ENCODE assay signal across 14 cellular contexts in genomic region chr10:86345296-86346168, GRCh38. TPM values are rescaled to one million over a fixed set of nuclear protein-coding genes. Genes with fewer than 3 reads are reported as not detected.
DNase-seq lines count a peak whose midpoint lies in the region; ATAC-seq, FAIRE-seq and TF ChIP-seq lines count a peak whose summit lies in the region.
"Had no signal": no experiment of that assay in that cellular context is flagged by ENCODE, and none has a peak within 500 bp of the region (broad histone marks: within the 10 kb centered on the region; RNA-seq: fewer than 3 reads in every experiment).

No MANE protein-coding gene starts in this region.

- H3K27me3 ChIP-seq in SK-N-SH (ENCODE audit: insufficient read depth) (no peaks in the 10 kb centered on the region), keratinocyte (ENCODE audit: control insufficient read depth, extremely low read depth, insufficient read depth, low read length) (peaks cover 5% of the 10 kb centered on the region)
- H3K27me3 ChIP-seq: heart left ventricle had no signal

- no peak for TF ChIP-seq CTCF in SK-N-SH (IDR thresholded peaks at IDR 0.05)
- no peak for TF ChIP-seq CTCF in keratinocyte (optimal IDR thresholded peaks at IDR 0.05 in 1 of 3, IDR thresholded peaks at IDR 0.05 in 1 of 3, conservative IDR thresholded peaks at IDR 0.05 in 1 of 3; ENCODE audit: extremely low read depth in 1 of 3, insufficient read depth in 2 of 3, low read length in 3 of 3)
- no peak for TF ChIP-seq CTCF in type B pancreatic cell (conservative IDR thresholded peaks at IDR 0.05)

- POLR2A ChIA-PET in activated naive CD8-positive, alpha-beta T cell treated with anti-CD3 and anti-CD28 coated beads, Interleukin-2, amount 10 ng/mL, durations not matched to agents 7 days and 5 days (lab: Charles Lee) = no interaction called here
- POLR2A ChIA-PET in SK-N-SH (lab: Yijun Ruan, JAX) = interaction anchor here (0.8 to 1.6 kb wide), 8 partner anchors 15 to 123 kb away, joined by 3 to 7 read pairs (median 4); partner anchors contain the start of gene GRID1

- H3K4me2 ChIP-seq in SK-N-SH = no peak overlapping the region
- no peak overlapping the region for H3K4me2 ChIP-seq in keratinocyte (ENCODE audit: control insufficient read depth, extremely low read depth, insufficient read depth, low read depth, low read length)

- TF ChIP-seq EP300 in SK-N-SH (IDR thresholded peaks at IDR 0.05; ENCODE audit: borderline replicate concordance in 1 of 2, low read depth in 1 of 2, low read length in 1 of 2) = no peak

- CTCF ChIA-PET in SK-N-SH (lab: Yijun Ruan, JAX) = interaction anchor here (0.8 to 13.2 kb wide), 21 partner anchors 14 to 245 kb away, joined by 3 to 191 read pairs (median 4); partner anchors contain the start of gene GRID1

- no peaks in the 10 kb centered on the region for H3K36me3 Mint-ChIP-seq in activated naive CD8-positive, alpha-beta T cell treated with anti-CD3 and anti-CD28 coated beads, Interleukin-2, amount 10 ng/mL, durations not matched to agents 7 days and 5 days
- H3K36me3 Mint-ChIP-seq in activated naive CD8-positive, alpha-beta T cell treated with anti-CD3 and anti-CD28 coated beads for 36 hours = no peaks in the 10 kb centered on the region
- H3K36me3 Mint-ChIP-seq in type B pancreatic cell = no peaks in the 10 kb centered on the region
- H3K36me3 Mint-ChIP-seq: mesothelial cell of epicardium had no signal

- H3K79me2 ChIP-seq in SK-N-SH (ENCODE audit: insufficient read depth) = no peaks in the 10 kb centered on the region
- H3K79me2 ChIP-seq in keratinocyte (ENCODE audit: control insufficient read depth, insufficient read depth, low read length) = no peaks in the 10 kb centered on the region

- no peaks in the 10 kb centered on the region for H3K36me3 ChIP-seq in SK-N-SH (replicated peaks in 1 of 2; ENCODE audit: control insufficient read depth in 1 of 2, insufficient read depth in 2 of 2, low read length in 1 of 2)
- no peaks in the 10 kb centered on the region for H3K36me3 ChIP-seq in keratinocyte (ENCODE audit: control insufficient read depth in 2 of 2, extremely low read depth in 1 of 2, insufficient read depth in 2 of 2, low read length in 2 of 2)
- H3K36me3 ChIP-seq: heart left ventricle had no signal

- H3K9me3 Mint-ChIP-seq in activated naive CD8-positive, alpha-beta T cell treated with anti-CD3 and anti-CD28 coated beads, Interleukin-2, amount 10 ng/mL, durations not matched to agents 7 days and 5 days = no peaks in the 10 kb centered on the region
- no peaks in the 10 kb centered on the region for H3K9me3 Mint-ChIP-seq in activated naive CD8-positive, alpha-beta T cell treated with anti-CD3 and anti-CD28 coated beads for 36 hours
- no peaks in the 10 kb centered on the region for H3K9me3 Mint-ChIP-seq in type B pancreatic cell
- H3K9me3 Mint-ChIP-seq: effector memory CD8-positive, alpha-beta T cell; mesothelial cell of epicardium had no signal

- H3K4me3 ChIP-seq in SK-N-SH (ENCODE audit: low read depth in 2 of 2, low read length in 1 of 2) = no peak overlapping the region
- H3K4me3 ChIP-seq in keratinocyte (ENCODE audit: control insufficient read depth in 2 of 3, extremely low read depth in 1 of 3, insufficient read depth in 2 of 3, low read depth in 1 of 3, low read length in 3 of 3) = no peak overlapping the region
- H3K4me3 ChIP-seq: heart left ventricle had no signal

- no peak overlapping the region for H3K4me3 Mint-ChIP-seq in activated naive CD8-positive, alpha-beta T cell treated with anti-CD3 and anti-CD28 coated beads, Interleukin-2, amount 10 ng/mL, durations not matched to agents 7 days and 5 days
- no peak overlapping the region for H3K4me3 Mint-ChIP-seq in activated naive CD8-positive, alpha-beta T cell treated with anti-CD3 and anti-CD28 coated beads for 36 hours
- H3K4me3 Mint-ChIP-seq in type B pancreatic cell = peak overlapping the region; percentile 39
- H3K4me3 Mint-ChIP-seq: effector memory CD8-positive, alpha-beta T cell; mesothelial cell of epicardium had no signal

- TF ChIP-seq RAD21 in SK-N-SH (IDR thresholded peaks at IDR 0.05; ENCODE audit: low read length) = no peak

- WGBS in SK-N-SH (ENCODE audit: low lambda C conversion rate) = 6% methylated on average over 2 of the region's 6 CpGs

- H3K9me2 ChIP-seq in SK-N-SH = no peaks in the 10 kb centered on the region

- H3K27me3 Mint-ChIP-seq in activated naive CD8-positive, alpha-beta T cell treated with anti-CD3 and anti-CD28 coated beads, Interleukin-2, amount 10 ng/mL, durations not matched to agents 7 days and 5 days = no peaks in the 10 kb centered on the region
- no peaks in the 10 kb centered on the region for H3K27me3 Mint-ChIP-seq in activated naive CD8-positive, alpha-beta T cell treated with anti-CD3 and anti-CD28 coated beads for 36 hours
- peaks cover 16% of the 10 kb centered on the region for H3K27me3 Mint-ChIP-seq in type B pancreatic cell

- no peak overlapping the region for H3K27ac Mint-ChIP-seq in activated naive CD8-positive, alpha-beta T cell treated with anti-CD3 and anti-CD28 coated beads, Interleukin-2, amount 10 ng/mL, durations not matched to agents 7 days and 5 days
- no peak overlapping the region for H3K27ac Mint-ChIP-seq in activated naive CD8-positive, alpha-beta T cell treated with anti-CD3 and anti-CD28 coated beads for 36 hours
- peak overlapping the region; percentile 94 for H3K27ac Mint-ChIP-seq in type B pancreatic cell
- H3K27ac Mint-ChIP-seq: mesothelial cell of epicardium had no signal

- no peak overlapping the region for H3K9ac ChIP-seq in SK-N-SH
- H3K9ac ChIP-seq in keratinocyte (ENCODE audit: control insufficient read depth, extremely low read depth, insufficient read depth, low read length) = no peak overlapping the region

- H3K9me1 ChIP-seq in keratinocyte (ENCODE audit: control insufficient read depth, extremely low read depth, insufficient read depth, low read length) = no peaks in the 10 kb centered on the region

- H3K27ac ChIP-seq in SK-N-SH (ENCODE audit: low read depth in 2 of 2, low read length in 1 of 2) = peak overlapping the region in 1 of 2 experiments; percentile 84; a peak in 2 of 4 replicates
- H3K27ac ChIP-seq in keratinocyte (ENCODE audit: control insufficient read depth, insufficient read depth, low read length) = no peak overlapping the region

- dilution Hi-C loops in keratinocyte (cut with MboI; ENCODE audit: extremely low pct_ligation_motif_present, low sequenced_read_pairs) = no loop called here

- no peak for ATAC-seq in activated naive CD8-positive, alpha-beta T cell treated with anti-CD3 and anti-CD28 coated beads, Interleukin-2, amount 10 ng/mL, durations not matched to agents 7 days and 5 days (ENCODE audit: low read depth)
- no peak for ATAC-seq in HG03521 (IDR thresholded peaks at IDR 0.05; ENCODE audit: unreplicated experiment)
- ATAC-seq: effector memory CD8-positive, alpha-beta T cell; right cardiac atrium had no signal

- H3K4me1 Mint-ChIP-seq in activated naive CD8-positive, alpha-beta T cell treated with anti-CD3 and anti-CD28 coated beads, Interleukin-2, amount 10 ng/mL, durations not matched to agents 7 days and 5 days = peaks cover 6% of the 10 kb centered on the region
- no peaks in the 10 kb centered on the region for H3K4me1 Mint-ChIP-seq in activated naive CD8-positive, alpha-beta T cell treated with anti-CD3 and anti-CD28 coated beads for 36 hours
- peaks cover 11% of the 10 kb centered on the region for H3K4me1 Mint-ChIP-seq in type B pancreatic cell (ENCODE audit: unreplicated experiment)
- H3K4me1 Mint-ChIP-seq: mesothelial cell of epicardium had no signal

- no peak for FAIRE-seq in keratinocyte (lab: Jason Lieb, UNC)
- FAIRE-seq: astrocyte had no signal

- peak; percentile 17 for DNase-seq in activated naive CD8-positive, alpha-beta T cell treated with anti-CD3 and anti-CD28 coated beads, Interleukin-2, amount 10 ng/mL, durations not matched to agents 7 days and 5 days
- DNase-seq in activated naive CD8-positive, alpha-beta T cell treated with anti-CD3 and anti-CD28 coated beads for 36 hours = no peak
- DNase-seq in SK-N-SH = no peak
- peak; percentile 21 for DNase-seq in keratinocyte (ENCODE audit: low read depth, low spot score)
- no peak for DNase-seq in type B pancreatic cell (ENCODE audit: extremely low spot score, unreplicated experiment)
- DNase-seq in NCI-H1436 (lab: John Stamatoyannopoulos, UW) = no peak
- DNase-seq in hippocampal formation (lab: John Stamatoyannopoulos, UW) = no peak
- DNase-seq: effector memory CD8-positive, alpha-beta T cell had no signal

- H2AFZ ChIP-seq in SK-N-SH (ENCODE audit: low read depth) = no peak overlapping the region
- no peak overlapping the region for H2AFZ ChIP-seq in keratinocyte (ENCODE audit: control insufficient read depth, low read length)

- H3K4me1 ChIP-seq in SK-N-SH (ENCODE audit: control insufficient read depth in 1 of 2, insufficient read depth in 2 of 2, low read depth in 1 of 2, low read length in 1 of 2) = peaks cover 0 to 64% of the 10 kb centered on the region in 2 experiments; a peak in 2 of 4 replicates
- peaks cover 4% of the 10 kb centered on the region for H3K4me1 ChIP-seq in keratinocyte (ENCODE audit: control insufficient read depth, extremely low read depth, insufficient read depth, low read length)

- no peaks in the 10 kb centered on the region for H3K9me3 ChIP-seq in SK-N-SH
- H3K9me3 ChIP-seq in keratinocyte (ENCODE audit: control insufficient read depth, low read depth, low read length) = no peaks in the 10 kb centered on the region
- H3K9me3 ChIP-seq: heart left ventricle had no signal

- no peaks in the 10 kb centered on the region for H3F3A ChIP-seq in SK-N-SH (replicated peaks; ENCODE audit: insufficient read depth)

- H4K20me1 ChIP-seq in SK-N-SH (ENCODE audit: insufficient read depth) (no peaks in the 10 kb centered on the region), keratinocyte (ENCODE audit: control insufficient read depth, extremely low read depth, insufficient read depth, low read length) (no peaks in the 10 kb centered on the region)

RNA-seq across cellular contexts. Expression of gene GRID1, which starts 21.1 kb away (rescaled TPM):
- total RNA-seq in activated naive CD8-positive, alpha-beta T cell treated with anti-CD3 and anti-CD28 coated beads, Interleukin-2, amount 10 ng/mL, durations not matched to agents 7 days and 5 days = not detected
- not detected for total RNA-seq in activated naive CD8-positive, alpha-beta T cell treated with anti-CD3 and anti-CD28 coated beads for 36 hours
- polyA plus RNA-seq in SK-N-SH (2012; rRNA removed) (0.13 and 0.24 TPM in 2 replicates), keratinocyte (0.01 to 0.03 TPM (median 0.03 TPM) in 3 replicates)
- polyA plus RNA-seq in SK-N-SH (2012; cell fraction: cytosol; rRNA removed) = 0.10 and 0.29 TPM in 2 replicates
- polyA plus RNA-seq in SK-N-SH (2012; cell fraction: nucleus; rRNA removed) = 0.09 and 0.10 TPM in 2 replicates
- polyA plus RNA-seq in keratinocyte (2011; ENCODE audit: low read depth) = 0.14 TPM
- 0.06 TPM in 2 replicates for polyA plus RNA-seq in keratinocyte (2011; cell fraction: cytosol; rRNA removed)
- 0.04 TPM in 1 of 2 replicates, not detected in the other for polyA plus RNA-seq in keratinocyte (2011; cell fraction: nucleus; rRNA removed)
- 0.49 TPM in 1 of 2 replicates, not detected in the other for polyA plus RNA-seq in keratinocyte (2012; ENCODE audit: low replicate concordance)
- polyA minus RNA-seq in keratinocyte = 0.20 to 0.98 TPM in 2 of 3 replicates, not detected in the other
- polyA minus RNA-seq in keratinocyte (2011; cell fraction: cytosol; rRNA and poly(A)+ RNA removed) = not detected
- polyA minus RNA-seq in keratinocyte (2011; cell fraction: nucleus; rRNA and poly(A)+ RNA removed) = 0.16 and 0.42 TPM in 2 replicates
- total RNA-seq in type B pancreatic cell (ENCODE audit: low replicate concordance) = 2.4 and 9.2 TPM in 2 replicates
- total RNA-seq: RPMI7951 had no signal

Comparison
In these comparisons a context has a peak if more than half of its experiments do, and no peak if none do; other contexts are left out.
1. DNase-seq: peak in activated naive CD8-positive, alpha-beta T cell treated with anti-CD3 and anti-CD28 coated beads, Interleukin-2, amount 10 ng/mL, durations not matched to agents 7 days and 5 days (single experiment) and keratinocyte (single experiment); none in activated naive CD8-positive, alpha-beta T cell treated with anti-CD3 and anti-CD28 coated beads for 36 hours (single experiment), SK-N-SH (single experiment), type B pancreatic cell (single experiment), NCI-H1436 (single experiment) and hippocampal formation (0 of 2).